ENCODE assay signal across 9 cellular contexts in the genomic region with DNA sequence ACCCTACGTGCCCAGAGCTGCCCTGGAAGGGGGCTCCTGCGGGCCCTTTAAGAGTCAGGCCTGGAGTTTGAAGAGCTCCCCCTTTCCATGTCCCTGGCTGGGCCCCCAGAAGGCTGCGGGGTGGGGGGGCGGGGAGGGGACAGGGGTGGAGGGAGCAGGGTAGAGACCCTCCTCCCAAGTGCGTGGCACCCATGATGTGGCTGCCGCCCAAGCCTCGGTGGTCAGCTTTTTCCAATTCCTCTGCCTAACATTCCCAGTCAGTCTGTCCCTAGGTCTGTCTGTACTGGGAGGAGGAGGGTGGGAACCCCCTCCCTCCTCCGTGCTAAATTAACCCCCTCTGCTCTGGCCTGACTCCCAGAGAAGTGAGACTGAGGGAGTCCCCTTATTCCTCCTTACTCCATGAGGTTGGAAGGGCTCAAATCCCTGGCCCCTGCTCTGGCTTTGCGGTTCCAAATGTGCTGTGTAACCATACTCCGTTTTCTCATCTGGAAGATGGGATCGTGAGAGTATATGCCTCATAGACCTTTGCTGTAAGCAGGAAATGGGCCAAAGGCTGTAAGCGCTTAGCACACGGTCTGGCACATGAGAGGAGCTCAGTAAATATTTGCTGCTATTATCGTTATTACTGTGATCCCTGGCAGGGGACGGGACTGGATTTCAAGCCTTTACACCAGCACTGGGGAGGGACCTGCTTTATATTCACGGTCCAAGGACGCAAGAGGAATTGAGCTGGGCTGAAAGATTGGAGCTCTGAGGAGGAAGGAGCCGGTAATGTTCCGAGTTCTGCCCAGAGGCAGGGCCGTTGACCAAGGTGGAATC. TPM values are rescaled to one million over a fixed set of nuclear protein-coding genes. Genes with fewer than 3 reads are reported as not detected.
DNase-seq lines count a peak whose midpoint lies in the region; ATAC-seq and TF ChIP-seq lines count a peak whose summit lies in the region.
"Had no signal": no experiment of that assay in that cellular context is flagged by ENCODE, and none has a peak within 500 bp of the region (broad histone marks: within the 10 kb centered on the region; RNA-seq: fewer than 3 reads in every experiment).

No MANE protein-coding gene starts in this region.

- no peak for TF ChIP-seq POLR2A in esophagus muscularis mucosa (IDR thresholded peaks at IDR 0.05; ENCODE audit: low read depth)

- H3K9me3 ChIP-seq in NT2/D1 (ENCODE audit: insufficient read depth, low read length), result no peaks in the 10 kb centered on the region
- no peaks in the 10 kb centered on the region for H3K9me3 ChIP-seq in esophagus muscularis mucosa

- DNase-seq in DMS53 treated with DMSO at 0.1 percent for 48 hours (lab: John Stamatoyannopoulos, UW; ENCODE audit: unreplicated experiment) (peak; percentile 62), NT2/D1 (ENCODE audit: low read depth, low spot score) (no peak), esophagus muscularis mucosa (ENCODE audit: extremely low spot score) (no peak), nephron progenitor cell (no peak), ACHN (no peak), superior temporal gyrus (ENCODE audit: extremely low spot score) (no peak), D341Med (ENCODE audit: low spot score) (no peak)

- in situ Hi-C loops in ACHN (cut with HindIII; ENCODE audit: low pct_ligation_motif_present, low pct_unique_long_range_greater_than_20kb, low sequenced_read_pairs), result no loop called here

- ATAC-seq in GM19023 (IDR thresholded peaks at IDR 0.05; ENCODE audit: unreplicated experiment), result no peak

- no peak overlapping the region for H3K27ac Mint-ChIP-seq in nephron progenitor cell

- WGBS in esophagus muscularis mucosa, result 19% methylated on average over 15 of the region's 20 CpGs

- H3K4me1 ChIP-seq in NT2/D1 (ENCODE audit: insufficient read depth, insufficient read length) (peaks cover 42% of the 10 kb centered on the region), esophagus muscularis mucosa (peaks cover 47 to 74% (median 63%) of the 10 kb centered on the region in 4 donors)

- peaks cover 20% of the 10 kb centered on the region for H3K27me3 Mint-ChIP-seq in nephron progenitor cell (ENCODE audit: low read depth, poor library complexity)

- peak overlapping the region; percentile 61 for H3K4me3 Mint-ChIP-seq in nephron progenitor cell

- peak overlapping the region; percentile 81 to 87 (median 84) for H3K27ac ChIP-seq in esophagus muscularis mucosa (replicated peaks in 1 of 4)
- H3K27ac ChIP-seq: HL-60 had no signal

- H3K36me3 Mint-ChIP-seq in nephron progenitor cell (ENCODE audit: low read depth), result no peaks in the 10 kb centered on the region

- no peaks in the 10 kb centered on the region for H3K36me3 ChIP-seq in NT2/D1 (ENCODE audit: insufficient read depth, insufficient read length, low read length)
- H3K36me3 ChIP-seq in esophagus muscularis mucosa, result no peaks in the 10 kb centered on the region

- no peak for TF ChIP-seq EP300 in esophagus muscularis mucosa (IDR thresholded peaks at IDR 0.05)

- H3K4me3 ChIP-seq in NT2/D1 (ENCODE audit: insufficient read length, low read depth) (no peak overlapping the region), esophagus muscularis mucosa (peak overlapping the region; percentile 52 to 59 (median 54))

- H3K4me1 Mint-ChIP-seq in nephron progenitor cell, result peaks cover 64% of the 10 kb centered on the region

- no peaks in the 10 kb centered on the region for H3K9me3 Mint-ChIP-seq in nephron progenitor cell

- peak overlapping the region; percentile 52 for H3K9ac ChIP-seq in NT2/D1 (ENCODE audit: insufficient read length, low read depth)

- intact Hi-C loops in esophagus muscularis mucosa (cut with DNase I), result loop anchor here (10.0 kb wide), 1 partner anchor 140 kb away; no protein-coding TSS in a partner anchor

- H3K27me3 ChIP-seq in NT2/D1 (ENCODE audit: insufficient read depth, insufficient read length) (no peaks in the 10 kb centered on the region), esophagus muscularis mucosa (no peaks in the 10 kb centered on the region)

- no peak for TF ChIP-seq CTCF in esophagus muscularis mucosa (IDR thresholded peaks at IDR 0.05)
- no peak for TF ChIP-seq CTCF in nephron progenitor cell (IDR thresholded peaks at IDR 0.05)

RNA-seq across cellular contexts. Expression of a gene that starts 0.7 kb away (rescaled TPM):
- 10 to 100 TPM; 35.1 to 62.7 (median 47.6) TPM for total RNA-seq in esophagus muscularis mucosa

RNA-seq across cellular contexts. Expression of a gene that starts 59.7 kb away (rescaled TPM):
- 1 to 10 TPM in 2 of 4 donors, under 1 TPM in 2; 0.83 to 4.2 (median 2.1) TPM for total RNA-seq in esophagus muscularis mucosa

RNA-seq across cellular contexts. Expression of a gene that starts 59.8 kb away (rescaled TPM):
- total RNA-seq in esophagus muscularis mucosa, result 100 to 1,000 TPM in 1 of 4 donors, 10 to 100 TPM in 3; 61.5 to 101 (median 92.9) TPM
